1 cellular context compared by ENCODE assay signal in genomic region chr2:158507141-158507540, GRCh38.
TF ChIP-seq lines count a peak whose summit lies in the region.

No MANE protein-coding gene starts in this region.

TF ChIP-seq in GM12878, 131 proteins besides CTCF, POLR2A, EP300 and RAD21 (continued from another document):
- no peak for TF ChIP-seq MYB (IDR thresholded peaks at IDR 0.05; ENCODE audit: borderline replicate concordance, low read depth, low read length)
- TF ChIP-seq STAT3 (IDR thresholded peaks at IDR 0.05; ENCODE audit: low read depth, low read length) = no peak
- TF ChIP-seq SRF (IDR thresholded peaks at IDR 0.05; ENCODE audit: low read depth in 2 of 2, low read length in 2 of 2) = no peak
